Comparison of ENCODE assay signal across 2 cellular contexts in the genomic region with DNA sequence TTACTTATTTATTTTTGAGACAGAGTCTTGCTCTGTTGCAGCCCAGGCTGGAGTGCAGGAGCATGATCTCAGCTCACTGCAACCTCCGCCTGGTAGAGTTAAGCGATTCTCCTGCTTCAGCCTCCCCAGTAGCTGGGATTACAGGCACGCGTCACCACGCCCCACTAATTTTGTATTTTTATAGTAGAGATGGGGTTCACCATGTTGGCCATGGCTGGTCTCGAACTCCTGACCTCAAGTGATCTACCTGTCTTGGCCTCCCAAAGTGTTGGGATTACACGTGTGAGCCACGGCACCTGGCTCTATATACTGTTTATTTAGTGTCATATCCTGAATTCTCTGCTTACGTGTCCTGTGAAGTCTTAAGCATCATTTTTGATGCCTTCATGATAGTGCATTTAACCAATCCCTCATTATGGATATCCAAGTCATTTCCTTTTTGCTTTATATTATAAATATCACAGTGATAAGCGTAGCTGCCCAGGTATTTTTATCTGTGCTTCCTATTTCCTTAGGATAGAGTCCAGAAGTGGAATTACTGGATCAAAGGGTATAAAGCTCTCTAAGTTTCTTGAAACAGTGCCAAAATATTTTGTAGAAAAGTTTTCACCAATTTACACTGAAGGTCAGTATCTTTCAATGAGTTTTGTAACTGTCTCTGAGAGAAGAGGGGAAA.
TF ChIP-seq lines count a peak whose summit lies in the region.

No MANE protein-coding gene starts in this region.

TF ChIP-seq in A549, 52 proteins besides CTCF, POLR2A, EP300 and RAD21:
- TF ChIP-seq PBX3 (IDR thresholded peaks at IDR 0.05) (no peak), ATOH8 (CRISPR knock-in tag; IDR thresholded peaks at IDR 0.05; ENCODE audit: low read depth) (no peak), CHD4 (IDR thresholded peaks at IDR 0.05; ENCODE audit: borderline replicate concordance) (no peak), CBX2 (IDR thresholded peaks at IDR 0.05; ENCODE audit: borderline replicate concordance, low read depth) (no peak), PHF8 (IDR thresholded peaks at IDR 0.05; ENCODE audit: borderline replicate concordance, low read depth) (no peak)

TF ChIP-seq in IMR-90, 13 proteins besides CTCF, POLR2A, EP300 and RAD21:
- TF ChIP-seq CEBPB (IDR thresholded peaks at IDR 0.05; ENCODE audit: low read depth, low read length) (no peak), NFE2L2 (IDR thresholded peaks at IDR 0.05; ENCODE audit: low read depth, low read length) (no peak), RCOR1 (IDR thresholded peaks at IDR 0.05; ENCODE audit: insufficient replicate concordance, low read length) (no peak), CHD1 (IDR thresholded peaks at IDR 0.05; ENCODE audit: low read depth, low read length) (no peak), BHLHE40 (IDR thresholded peaks at IDR 0.05; ENCODE audit: low read depth, low read length) (no peak), RFX5 (IDR thresholded peaks at IDR 0.05; ENCODE audit: low read depth, low read length) (no peak), MXI1 (IDR thresholded peaks at IDR 0.05; ENCODE audit: borderline replicate concordance, low read depth, low read length) (no peak), MAFK (IDR thresholded peaks at IDR 0.05; ENCODE audit: low read depth, low read length) (no peak), MAZ (IDR thresholded peaks at IDR 0.05; ENCODE audit: borderline replicate concordance, low read depth, low read length) (no peak), SMC3 (IDR thresholded peaks at IDR 0.05; ENCODE audit: low read depth, low read length) (no peak), FOS (IDR thresholded peaks at IDR 0.05; ENCODE audit: low read depth, low read length) (no peak)
- TF ChIP-seq, protein P1, sequence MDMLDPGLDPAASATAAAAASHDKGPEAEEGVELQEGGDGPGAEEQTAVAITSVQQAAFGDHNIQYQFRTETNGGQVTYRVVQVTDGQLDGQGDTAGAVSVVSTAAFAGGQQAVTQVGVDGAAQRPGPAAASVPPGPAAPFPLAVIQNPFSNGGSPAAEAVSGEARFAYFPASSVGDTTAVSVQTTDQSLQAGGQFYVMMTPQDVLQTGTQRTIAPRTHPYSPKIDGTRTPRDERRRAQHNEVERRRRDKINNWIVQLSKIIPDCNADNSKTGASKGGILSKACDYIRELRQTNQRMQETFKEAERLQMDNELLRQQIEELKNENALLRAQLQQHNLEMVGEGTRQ (IDR thresholded peaks at IDR 0.05; ENCODE audit: low read depth, low read length), result no peak
- TF ChIP-seq, protein P2, sequence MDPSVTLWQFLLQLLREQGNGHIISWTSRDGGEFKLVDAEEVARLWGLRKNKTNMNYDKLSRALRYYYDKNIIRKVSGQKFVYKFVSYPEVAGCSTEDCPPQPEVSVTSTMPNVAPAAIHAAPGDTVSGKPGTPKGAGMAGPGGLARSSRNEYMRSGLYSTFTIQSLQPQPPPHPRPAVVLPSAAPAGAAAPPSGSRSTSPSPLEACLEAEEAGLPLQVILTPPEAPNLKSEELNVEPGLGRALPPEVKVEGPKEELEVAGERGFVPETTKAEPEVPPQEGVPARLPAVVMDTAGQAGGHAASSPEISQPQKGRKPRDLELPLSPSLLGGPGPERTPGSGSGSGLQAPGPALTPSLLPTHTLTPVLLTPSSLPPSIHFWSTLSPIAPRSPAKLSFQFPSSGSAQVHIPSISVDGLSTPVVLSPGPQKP (IDR thresholded peaks at IDR 0.05; ENCODE audit: borderline replicate concordance, low read depth, low read length), result no peak
